In the genomic region with DNA sequence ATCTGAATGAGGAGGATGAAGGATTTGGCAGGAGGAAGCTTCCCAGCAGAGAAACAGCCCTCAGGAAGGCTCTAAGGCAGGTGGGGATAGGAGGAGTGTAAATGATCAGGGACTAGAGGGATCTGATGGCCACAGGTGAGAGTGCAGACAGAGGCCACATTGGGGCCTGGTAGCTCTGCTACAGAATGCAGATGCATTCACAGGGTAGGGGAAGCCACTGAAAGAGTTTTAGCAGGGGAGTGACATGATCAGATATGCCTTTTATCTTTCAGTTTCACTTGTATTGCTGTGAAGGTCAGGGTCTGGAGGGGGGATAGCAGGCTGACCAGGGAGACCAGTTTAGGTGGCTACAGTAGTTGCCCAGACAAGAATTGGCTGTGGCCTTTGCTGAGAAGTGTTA, we compare ENCODE assay signal across 11 cellular contexts. TPM values are rescaled to one million over a fixed set of nuclear protein-coding genes. Genes with fewer than 3 reads are reported as not detected.
DNase-seq lines count a peak whose midpoint lies in the region; ATAC-seq, FAIRE-seq and TF ChIP-seq lines count a peak whose summit lies in the region.
"Had no signal": no experiment of that assay in that cellular context is flagged by ENCODE, and none has a peak within 500 bp of the region (broad histone marks: within the 10 kb centered on the region; RNA-seq: fewer than 3 reads in every experiment).

No MANE protein-coding gene starts in this region.

- H3K27ac ChIP-seq in left ventricle myocardium inferior (replicated peaks) (peak overlapping the region; percentile 99), thyroid gland (peak overlapping the region in 2 of 3 donors; percentile 6 to 94)

- peaks cover 30% of the 10 kb centered on the region for H3K36me3 Mint-ChIP-seq in activated T-helper 1 cell treated with anti-CD3 and anti-CD28 coated beads, Interleukin-12 subunit alpha, Interleukin-12 subunit beta, Interleukin-2, Interleukin-4 antibody, amounts not matched to agents 30 ng/mL and 10 ng/mL and 1 ng/mL, durations not matched to agents 14 hours and 24 hours and 36 hours (ENCODE audit: low read depth)

- TF ChIP-seq CTCF in left ventricle myocardium inferior (IDR thresholded peaks at IDR 0.05; ENCODE audit: borderline replicate concordance) (no peak), thyroid gland (IDR thresholded peaks at IDR 0.05) (no peak), D721Med (IDR thresholded peaks at IDR 0.05; ENCODE audit: insufficient read depth, missing control alignments) (no peak)

- peak overlapping the region; percentile 69 for H3K27ac Mint-ChIP-seq in activated T-helper 1 cell treated with anti-CD3 and anti-CD28 coated beads, Interleukin-12 subunit alpha, Interleukin-12 subunit beta, Interleukin-2, Interleukin-4 antibody, amounts not matched to agents 30 ng/mL and 10 ng/mL and 1 ng/mL, durations not matched to agents 14 hours and 24 hours and 36 hours

- no peak for FAIRE-seq in D721Med (lab: Jason Lieb, UNC)

- no peaks in the 10 kb centered on the region for H3K9me3 ChIP-seq in left ventricle myocardium inferior (replicated peaks)
- H3K9me3 ChIP-seq in thyroid gland: no peaks in the 10 kb centered on the region

- no peaks in the 10 kb centered on the region for H3K27me3 Mint-ChIP-seq in activated T-helper 1 cell treated with anti-CD3 and anti-CD28 coated beads, Interleukin-12 subunit alpha, Interleukin-12 subunit beta, Interleukin-2, Interleukin-4 antibody, amounts not matched to agents 30 ng/mL and 10 ng/mL and 1 ng/mL, durations not matched to agents 14 hours and 24 hours and 36 hours (ENCODE audit: insufficient read depth)

- H3K9me3 Mint-ChIP-seq in activated T-helper 1 cell treated with anti-CD3 and anti-CD28 coated beads, Interleukin-12 subunit alpha, Interleukin-12 subunit beta, Interleukin-2, Interleukin-4 antibody, amounts not matched to agents 30 ng/mL and 10 ng/mL and 1 ng/mL, durations not matched to agents 14 hours and 24 hours and 36 hours: no peaks in the 10 kb centered on the region

- peak; percentile 43 for ATAC-seq in HG02938 (IDR thresholded peaks at IDR 0.05; ENCODE audit: unreplicated experiment)
- no peak for ATAC-seq in GM21381 (IDR thresholded peaks at IDR 0.05; ENCODE audit: unreplicated experiment)
- ATAC-seq: HCT116 had no signal

- H3K27me3 ChIP-seq in left ventricle myocardium inferior (ENCODE audit: low read depth) (no peaks in the 10 kb centered on the region), thyroid gland (no peaks in the 10 kb centered on the region)

- no peak for DNase-seq in left ventricle myocardium inferior
- DNase-seq in cardiac septum (ENCODE audit: low spot score): no peak
- DNase-seq in activated T-helper 1 cell treated with anti-CD3 and anti-CD28 coated beads, Interleukin-12 subunit alpha, Interleukin-12 subunit beta, Interleukin-2, Interleukin-4 antibody, amounts not matched to agents 30 ng/mL and 10 ng/mL and 1 ng/mL, durations not matched to agents 14 hours and 24 hours and 36 hours (ENCODE audit: low spot score): no peak
- DNase-seq in thyroid gland: no peak
- DNase-seq in NCI-H1417 treated with DMSO at 0.1 percent for 48 hours (lab: John Stamatoyannopoulos, UW): no peak
- DNase-seq in D721Med (ENCODE audit: insufficient read length, low spot score): no peak
- DNase-seq: central memory CD4-positive, alpha-beta T cell; posterior cingulate gyrus had no signal

- no peak for TF ChIP-seq POLR2A in thyroid gland (IDR thresholded peaks at IDR 0.05)

- H3K4me1 Mint-ChIP-seq in activated T-helper 1 cell treated with anti-CD3 and anti-CD28 coated beads, Interleukin-12 subunit alpha, Interleukin-12 subunit beta, Interleukin-2, Interleukin-4 antibody, amounts not matched to agents 30 ng/mL and 10 ng/mL and 1 ng/mL, durations not matched to agents 14 hours and 24 hours and 36 hours (ENCODE audit: low read depth): peaks cover 54% of the 10 kb centered on the region

- H3K4me1 ChIP-seq in left ventricle myocardium inferior (peaks cover 64% of the 10 kb centered on the region), thyroid gland (peaks cover 33 to 61% of the 10 kb centered on the region in 2 donors)

- H3K4me3 ChIP-seq in left ventricle myocardium inferior (no peak overlapping the region), thyroid gland (replicated peaks in 1 of 3) (no peak overlapping the region)

- intact Hi-C loops in left ventricle myocardium inferior (cut with micrococcal nuclease): no loop called here
- intact Hi-C loops in cardiac septum (cut with DNase I): loop anchor here (10.0 kb wide), 1 partner anchor 142 kb away; a partner anchor contains a TSS
- intact Hi-C loops in activated T-helper 1 cell treated with anti-CD3 and anti-CD28 coated beads, Interleukin-12 subunit alpha, Interleukin-12 subunit beta, Interleukin-2, Interleukin-4 antibody, amounts not matched to agents 30 ng/mL and 10 ng/mL and 1 ng/mL, durations not matched to agents 14 hours and 24 hours and 36 hours (cut with micrococcal nuclease): loop anchor here (10.0 kb wide), 1 partner anchor 652 kb away; a partner anchor contains a TSS
- intact Hi-C loops in thyroid gland (cut with DNase I): no loop called here

- H3K36me3 ChIP-seq in left ventricle myocardium inferior (no peaks in the 10 kb centered on the region), thyroid gland (no peaks in the 10 kb centered on the region)

- peak overlapping the region; percentile 63 for H3K4me3 Mint-ChIP-seq in activated T-helper 1 cell treated with anti-CD3 and anti-CD28 coated beads, Interleukin-12 subunit alpha, Interleukin-12 subunit beta, Interleukin-2, Interleukin-4 antibody, amounts not matched to agents 30 ng/mL and 10 ng/mL and 1 ng/mL, durations not matched to agents 14 hours and 24 hours and 36 hours

RNA-seq across cellular contexts. Expression of a gene that starts 3.0 kb away (rescaled TPM):
- total RNA-seq in left ventricle myocardium inferior (49.5 TPM), cardiac septum (46.6 TPM), thyroid gland (100 to 1,000 TPM; 133 to 183 (median 153) TPM)
- 57.1 and 67.2 TPM in 2 replicates for total RNA-seq in activated T-helper 1 cell treated with anti-CD3 and anti-CD28 coated beads, Interleukin-12 subunit alpha, Interleukin-12 subunit beta, Interleukin-2, Interleukin-4 antibody, amounts not matched to agents 30 ng/mL and 10 ng/mL and 1 ng/mL, durations not matched to agents 14 hours and 24 hours and 36 hours

RNA-seq across cellular contexts. Expression of a gene that starts 27.8 kb away (rescaled TPM):
- total RNA-seq in left ventricle myocardium inferior (26.3 TPM), cardiac septum (21.2 TPM), thyroid gland (10 to 100 TPM; 12.6 to 24.4 (median 17.7) TPM)
- 13.5 and 17.2 TPM in 2 replicates for total RNA-seq in activated T-helper 1 cell treated with anti-CD3 and anti-CD28 coated beads, Interleukin-12 subunit alpha, Interleukin-12 subunit beta, Interleukin-2, Interleukin-4 antibody, amounts not matched to agents 30 ng/mL and 10 ng/mL and 1 ng/mL, durations not matched to agents 14 hours and 24 hours and 36 hours

RNA-seq across cellular contexts. Expression of a gene that starts 31.4 kb away (rescaled TPM):
- total RNA-seq in left ventricle myocardium inferior: 24.9 TPM
- 26.6 TPM for total RNA-seq in cardiac septum
- total RNA-seq in activated T-helper 1 cell treated with anti-CD3 and anti-CD28 coated beads, Interleukin-12 subunit alpha, Interleukin-12 subunit beta, Interleukin-2, Interleukin-4 antibody, amounts not matched to agents 30 ng/mL and 10 ng/mL and 1 ng/mL, durations not matched to agents 14 hours and 24 hours and 36 hours: 42.2 and 43.2 TPM in 2 replicates
- 10 to 100 TPM; 52.5 to 66.6 (median 61.0) TPM for total RNA-seq in thyroid gland

Comparison
In these comparisons a context has a peak if more than half of its experiments do, and no peak if none do; other contexts are left out.
1. intact Hi-C loops: an anchor here in cardiac septum (10.0 kb wide) and activated T-helper 1 cell treated with anti-CD3 and anti-CD28 coated beads, Interleukin-12 subunit alpha, Interleukin-12 subunit beta, Interleukin-2, Interleukin-4 antibody, amounts not matched to agents 30 ng/mL and 10 ng/mL and 1 ng/mL, durations not matched to agents 14 hours and 24 hours and 36 hours (10.0 kb wide); none called in left ventricle myocardium inferior and thyroid gland.